25 cellular contexts compared by ENCODE assay signal in the genomic region with DNA sequence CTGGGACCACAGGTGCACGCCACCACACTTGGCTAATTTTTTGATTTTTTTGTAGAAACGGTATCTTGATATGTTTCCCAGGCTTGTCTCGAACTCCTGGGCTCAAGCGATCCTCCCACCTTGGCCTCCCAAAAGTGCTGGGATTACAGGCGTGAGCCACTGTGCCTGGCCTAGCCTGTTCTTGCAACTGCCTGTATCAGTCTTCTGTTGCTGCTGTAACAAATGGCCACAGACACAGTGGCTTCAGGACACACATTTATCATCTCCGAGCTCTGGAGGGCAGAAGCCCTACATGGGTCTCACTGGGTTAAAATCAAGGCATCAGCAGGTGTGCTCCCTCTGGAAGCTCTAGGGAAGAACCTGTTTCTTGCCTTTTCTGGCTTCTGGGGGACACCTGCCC.
"Had no signal": no experiment of that assay in that cellular context is flagged by ENCODE, and none has a peak within 500 bp of the region (broad histone marks: within the 10 kb centered on the region; RNA-seq: fewer than 3 reads in every experiment).

No MANE protein-coding gene starts in this region.

- H3K9me3 Mint-ChIP-seq: type B pancreatic cell had no signal

- H2AFZ ChIP-seq: hepatocyte, neural progenitor cell, parathyroid adenoma had no signal

- DNase-seq: effector memory CD4-positive, alpha-beta T cell; foreskin keratinocyte; heart left ventricle; kidney; sigmoid colon; stimulated activated CD4-positive, alpha-beta T cell treated with anti-CD3 and anti-CD28 coated beads, Interleukin-4, amount 100 ng/mL, for 24 hours; stimulated activated naive CD4-positive, alpha-beta T cell treated with Interleukin-2 at 50 U/mL for 16 hours; testis; tibial artery had no signal

- H3K79me2 ChIP-seq: hepatocyte, parathyroid adenoma had no signal

- H3K36me3 Mint-ChIP-seq: neural progenitor cell; stimulated activated effector memory CD8-positive, alpha-beta T cell treated with anti-CD3 and anti-CD28 coated beads, Interleukin-12 subunit alpha, Interleukin-12 subunit beta, amount 100 ng/mL, for 72 hours; type B pancreatic cell had no signal

- H3K4me1 ChIP-seq: neural progenitor cell, parathyroid adenoma had no signal

- H3K27ac Mint-ChIP-seq: memory B cell, neural progenitor cell, progenitor cell of endocrine pancreas, type B pancreatic cell had no signal

- H3K4me3 Mint-ChIP-seq: nephron, neural progenitor cell, type B pancreatic cell had no signal

- H3K36me3 ChIP-seq: esophagus muscularis mucosa, gastroesophageal sphincter, heart left ventricle, neural progenitor cell, right atrium auricular region, sigmoid colon, tibial artery had no signal

- H3K4me2 ChIP-seq: hepatocyte, neural progenitor cell had no signal

- H3K27ac ChIP-seq: foreskin keratinocyte, hepatocyte, neural progenitor cell, parathyroid adenoma, right atrium auricular region, testis, tibial artery had no signal

- FAIRE-seq: colon, endothelial cell of umbilical vein, kidney, urothelium cell line had no signal

- H3K9me3 ChIP-seq: testis had no signal

- H3K4me3 ChIP-seq: hepatocyte, lung, neural progenitor cell, right atrium auricular region, testis, tibial artery had no signal

- H3K27me3 ChIP-seq: esophagus muscularis mucosa, gastroesophageal sphincter, heart left ventricle, hepatocyte, neural progenitor cell, right atrium auricular region, sigmoid colon, testis, tibial artery had no signal

- H3K9ac ChIP-seq: neural progenitor cell, parathyroid adenoma had no signal

- H3K27me3 Mint-ChIP-seq: type B pancreatic cell had no signal

- ATAC-seq: foreskin keratinocyte, left lobe of liver had no signal
